16 cellular contexts compared by ENCODE assay signal in the genomic region with DNA sequence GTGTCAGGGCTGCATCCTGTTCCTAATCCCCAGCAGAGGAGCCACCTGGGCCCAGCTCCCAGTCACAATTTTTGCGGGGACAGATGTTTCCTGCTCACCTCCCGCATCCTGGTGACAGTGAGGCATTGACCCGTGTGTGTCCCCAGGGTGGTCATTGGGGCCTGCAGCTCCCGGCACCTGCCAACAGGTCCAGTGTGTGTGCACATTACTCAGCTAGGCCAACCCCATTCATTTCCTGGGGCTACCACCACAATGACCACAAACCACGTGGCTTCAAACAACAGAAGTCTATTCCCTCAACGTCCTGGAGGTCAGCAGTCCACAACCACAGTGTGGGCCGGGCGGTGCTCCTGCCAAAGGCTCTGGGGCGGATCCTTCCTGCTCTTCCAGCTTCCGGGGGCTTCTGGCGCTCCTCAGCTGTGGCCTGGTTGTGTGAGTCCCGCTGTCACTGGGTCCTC. TPM values are rescaled to one million over a fixed set of nuclear protein-coding genes. Genes with fewer than 3 reads are reported as not detected.
DNase-seq lines count a peak whose midpoint lies in the region; ATAC-seq and TF ChIP-seq lines count a peak whose summit lies in the region.
"Had no signal": no experiment of that assay in that cellular context is flagged by ENCODE, and none has a peak within 500 bp of the region (broad histone marks: within the 10 kb centered on the region; RNA-seq: fewer than 3 reads in every experiment).

No MANE protein-coding gene starts in this region.

- peaks cover 0 to 4% (median 0%) of the 10 kb centered on the region in 4 donors for H3K4me1 ChIP-seq in transverse colon

- no peak for TF ChIP-seq EP300 in transverse colon (IDR thresholded peaks at IDR 0.05; ENCODE audit: low read depth)

- H3K36me3 ChIP-seq in transverse colon (peaks cover 0 to 38% (median 7%) of the 10 kb centered on the region in 4 donors), H7 (replicated peaks; ENCODE audit: control insufficient read depth, insufficient read depth, low read length) (peaks cover 25% of the 10 kb centered on the region)

- 75 to 87% methylated on average over 7 to 12 of the region's 12 CpGs for WGBS in transverse colon (ENCODE audit: low coverage in 1 of 2), 2 donors

- no peaks in the 10 kb centered on the region for H3K27me3 ChIP-seq in transverse colon
- no peaks in the 10 kb centered on the region for H3K27me3 ChIP-seq in H7 (ENCODE audit: control insufficient read depth, insufficient read depth, low read length)
- H3K27me3 ChIP-seq: testis had no signal

- no peak overlapping the region for H3K4me3 ChIP-seq in transverse colon
- H3K4me3 ChIP-seq in H7 (ENCODE audit: insufficient read depth, low read depth, low read length) = no peak overlapping the region
- H3K4me3 ChIP-seq: GM23248, testis had no signal

- intact Hi-C loops in transverse colon (cut with DNase I; ENCODE audit: low total_unique reads) = no loop called here

- H3K27me3 Mint-ChIP-seq in activated T-cell treated with anti-CD3 and anti-CD28 coated beads, Interleukin-2, amount 50 U/mL, for 72 hours (ENCODE audit: low read depth) = no peaks in the 10 kb centered on the region
- H3K27me3 Mint-ChIP-seq in activated T-helper 17 cell treated with anti-CD3 and anti-CD28 coated beads, Interleukin-2, amount 50 U/mL, for 72 hours = no peaks in the 10 kb centered on the region

- in situ Hi-C loops in transverse colon (cut with MboI; ENCODE audit: low pct_ligation_motif_present in 1 of 4, low pct_unique_long_range_greater_than_20kb in 1 of 4, low sequenced_read_pairs in 3 of 4) = no loop called here

- TF ChIP-seq CTCF in transverse colon (IDR thresholded peaks at IDR 0.05) = no peak

- H3K4me1 Mint-ChIP-seq in activated T-cell treated with anti-CD3 and anti-CD28 coated beads, Interleukin-2, amount 50 U/mL, for 72 hours (ENCODE audit: low read depth) = peaks cover 5% of the 10 kb centered on the region
- H3K4me1 Mint-ChIP-seq in activated T-helper 17 cell treated with anti-CD3 and anti-CD28 coated beads, Interleukin-2, amount 50 U/mL, for 72 hours = peaks cover 12% of the 10 kb centered on the region

- ATAC-seq in activated T-cell treated with anti-CD3 and anti-CD28 coated beads, Interleukin-2, amount 50 U/mL, for 72 hours (replicated peaks in 1 of 2) = no peak
- ATAC-seq in activated T-helper 17 cell treated with anti-CD3 and anti-CD28 coated beads, Interleukin-2, amount 50 U/mL, for 72 hours (replicated peaks) = peak; percentile 21
- no peak for ATAC-seq in GM21390 (IDR thresholded peaks at IDR 0.05; ENCODE audit: unreplicated experiment)

- TF ChIP-seq POLR2A in transverse colon (IDR thresholded peaks at IDR 0.05) = no peak

- peak overlapping the region in 1 of 4 donors; percentile 11 for H3K27ac ChIP-seq in transverse colon
- H3K27ac ChIP-seq: GM23248, WERI-Rb-1 had no signal

- no peak for DNase-seq in activated T-cell treated with anti-CD3 and anti-CD28 coated beads, Interleukin-2, amount 50 U/mL, for 72 hours
- no peak for DNase-seq in activated T-cell treated with anti-CD3 and anti-CD28 coated beads, Interleukin-2, amount 50 U/mL, for 48 hours
- peak; percentile 76 for DNase-seq in iris pigment epithelial cell (ENCODE audit: low read depth)
- DNase-seq in transverse colon = peak; percentile 24
- no peak for DNase-seq in H7
- DNase-seq in LoVo (ENCODE audit: low spot score) = no peak
- DNase-seq: activated CD8-positive, alpha-beta memory T cell treated with anti-CD3 and anti-CD28 coated beads, Interleukin-2, amount 50 U/mL, for 48 hours; effector memory CD4-positive, alpha-beta T cell; GM23248; NCI-H1417; NCI-H526; SIG-M5; testis; WERI-Rb-1 had no signal

- peaks cover 0 to 12% of the 10 kb centered on the region in 2 donors for H3K9me3 Mint-ChIP-seq in activated T-cell treated with anti-CD3 and anti-CD28 coated beads, Interleukin-2, amount 50 U/mL, for 72 hours
- peaks cover 4% of the 10 kb centered on the region for H3K9me3 Mint-ChIP-seq in activated T-helper 17 cell treated with anti-CD3 and anti-CD28 coated beads, Interleukin-2, amount 50 U/mL, for 72 hours

- no peak overlapping the region for H3K4me3 Mint-ChIP-seq in activated T-cell treated with anti-CD3 and anti-CD28 coated beads, Interleukin-2, amount 50 U/mL, for 72 hours
- H3K4me3 Mint-ChIP-seq in activated T-helper 17 cell treated with anti-CD3 and anti-CD28 coated beads, Interleukin-2, amount 50 U/mL, for 72 hours = no peak overlapping the region

- H3K9me3 ChIP-seq in transverse colon = peaks cover 5 to 8% of the 10 kb centered on the region in 2 donors
- H3K9me3 ChIP-seq: testis had no signal

- H3K27ac Mint-ChIP-seq in activated T-cell treated with anti-CD3 and anti-CD28 coated beads, Interleukin-2, amount 50 U/mL, for 72 hours = peak overlapping the region; percentile 71
- H3K27ac Mint-ChIP-seq in activated T-helper 17 cell treated with anti-CD3 and anti-CD28 coated beads, Interleukin-2, amount 50 U/mL, for 72 hours = no peak overlapping the region

- peaks cover 11 to 22% of the 10 kb centered on the region in 2 donors for H3K36me3 Mint-ChIP-seq in activated T-cell treated with anti-CD3 and anti-CD28 coated beads, Interleukin-2, amount 50 U/mL, for 72 hours (ENCODE audit: insufficient read depth in 2 of 2)
- H3K36me3 Mint-ChIP-seq in activated T-helper 17 cell treated with anti-CD3 and anti-CD28 coated beads, Interleukin-2, amount 50 U/mL, for 72 hours (ENCODE audit: low read depth) = peaks cover 82% of the 10 kb centered on the region

RNA-seq across cellular contexts. Expression of a gene that starts 11.9 kb away (rescaled TPM):
- total RNA-seq in activated T-cell treated with anti-CD3 and anti-CD28 coated beads, Interleukin-2, amount 50 U/mL, for 72 hours = not detected
- total RNA-seq in activated T-helper 17 cell treated with anti-CD3 and anti-CD28 coated beads, Interleukin-2, amount 50 U/mL, for 72 hours = not detected
- 10 to 100 TPM in 2 of 4 donors, 1 to 10 TPM in 2; 2.2 to 22.7 (median 9.1) TPM for total RNA-seq in transverse colon
- not detected in 2 replicates for total RNA-seq in H7 (2014; rRNA removed; shearing (Covaris generic))
- total RNA-seq: GM23248 had no signal

RNA-seq across cellular contexts. Expression of a gene that starts 47.7 kb away (rescaled TPM):
- 10 to 100 TPM; 50.7 to 51.1 TPM for total RNA-seq in activated T-cell treated with anti-CD3 and anti-CD28 coated beads, Interleukin-2, amount 50 U/mL, for 72 hours
- total RNA-seq in activated T-helper 17 cell treated with anti-CD3 and anti-CD28 coated beads, Interleukin-2, amount 50 U/mL, for 72 hours = 10 to 100 TPM; 36.2 to 41.1 TPM
- 100 to 1,000 TPM in 1 of 4 donors, 10 to 100 TPM in 3; 38.1 to 294 (median 66.5) TPM for total RNA-seq in transverse colon
- total RNA-seq in H7 (2014; rRNA removed; shearing (Covaris generic)) = 47.3 and 58.3 TPM in 2 replicates

Comparison
In these comparisons a context has a peak if more than half of its experiments do, and no peak if none do; other contexts are left out.
1. DNase-seq: peak in iris pigment epithelial cell (single experiment) and transverse colon (single experiment); none in activated T-cell treated with anti-CD3 and anti-CD28 coated beads, Interleukin-2, amount 50 U/mL, for 72 hours (0 of 2), activated T-cell treated with anti-CD3 and anti-CD28 coated beads, Interleukin-2, amount 50 U/mL, for 48 hours (0 of 2), H7 (single experiment) and LoVo (single experiment).